In genomic region chr19:32387701-32388392, GRCh38 we compare ENCODE assay signal across 11 cellular contexts. TPM values are rescaled to one million over a fixed set of nuclear protein-coding genes. Genes with fewer than 3 reads are reported as not detected.
DNase-seq lines count a peak whose midpoint lies in the region; ATAC-seq and TF ChIP-seq lines count a peak whose summit lies in the region.
"Had no signal": no experiment of that assay in that cellular context is flagged by ENCODE, and none has a peak within 500 bp of the region (broad histone marks: within the 10 kb centered on the region; RNA-seq: fewer than 3 reads in every experiment).

No MANE protein-coding gene starts in this region.

- peak; percentile 76 for DNase-seq in Daoy (ENCODE audit: low read depth)
- DNase-seq in M059J (ENCODE audit: low read depth): peak; percentile 69
- DNase-seq in brain microvascular endothelial cell: peak; percentile 38
- no peak for DNase-seq in trophoblast cell
- DNase-seq in AG08396 (ENCODE audit: low spot score): no peak
- DNase-seq: activated CD8-positive, alpha-beta memory T cell treated with anti-CD3 and anti-CD28 coated beads, Interleukin-2, amount 50 U/mL, for 48 hours; CD8-positive, alpha-beta memory T cell; NCI-H1436 had no signal

- H3K27ac ChIP-seq in brain microvascular endothelial cell (no peak overlapping the region), trophoblast cell (ENCODE audit: low read depth, low read length) (no peak overlapping the region)

- H4K8ac ChIP-seq in trophoblast cell (ENCODE audit: low read depth, low read length): no peak overlapping the region

- no peak overlapping the region for H2BK5ac ChIP-seq in trophoblast cell (ENCODE audit: low read depth, low read length, poor library complexity)

- no peak overlapping the region for H2AK5ac ChIP-seq in trophoblast cell (ENCODE audit: low read length)

- H3K79me2 ChIP-seq in trophoblast cell (ENCODE audit: control insufficient read depth, insufficient read depth, low read length, poor library complexity): no peaks in the 10 kb centered on the region

- H4K12ac ChIP-seq in trophoblast cell (ENCODE audit: low read depth, low read length): no peak overlapping the region

- H3K36me3 ChIP-seq in brain microvascular endothelial cell (replicated peaks) (peaks cover 7% of the 10 kb centered on the region), trophoblast cell (ENCODE audit: control insufficient read depth in 1 of 2, insufficient read depth in 2 of 2, low read length in 2 of 2) (peaks cover 0 to 2% of the 10 kb centered on the region in 2 experiments)

- H3K4me3 ChIP-seq in brain microvascular endothelial cell (ENCODE audit: low read depth, low read length) (no peak overlapping the region), trophoblast cell (ENCODE audit: low read depth, low read length) (no peak overlapping the region)

- H3K23ac ChIP-seq in trophoblast cell (ENCODE audit: low read length): no peak overlapping the region

- H3K4ac ChIP-seq in trophoblast cell (ENCODE audit: low read depth, low read length): no peak overlapping the region

- peak overlapping the region; percentile 62 for H3K9ac ChIP-seq in trophoblast cell (ENCODE audit: low read length)

- no peaks in the 10 kb centered on the region for H3K79me1 ChIP-seq in trophoblast cell (ENCODE audit: low read length)

- ATAC-seq in GM21737 (IDR thresholded peaks at IDR 0.05; ENCODE audit: unreplicated experiment) (no peak), GM21825 (IDR thresholded peaks at IDR 0.05; ENCODE audit: unreplicated experiment) (no peak), HG02678 (IDR thresholded peaks at IDR 0.05; ENCODE audit: unreplicated experiment) (no peak)

- H2AFZ ChIP-seq in trophoblast cell (ENCODE audit: insufficient read depth, low read length, poor library complexity): no peak overlapping the region

- no peak overlapping the region for H2BK12ac ChIP-seq in trophoblast cell (ENCODE audit: low read length)

- no peaks in the 10 kb centered on the region for H3K4me1 ChIP-seq in trophoblast cell (ENCODE audit: control insufficient read depth in 1 of 2, insufficient read depth in 2 of 2, low read length in 2 of 2)

- H3K4me2 ChIP-seq in trophoblast cell (ENCODE audit: low read length): no peak overlapping the region

- in situ Hi-C loops in brain microvascular endothelial cell (cut with HindIII; ENCODE audit: low pct_ligation_motif_present, low sequenced_read_pairs): no loop called here

- no CpG with 5 or more reads among the region's 7 CpGs for WGBS in trophoblast cell (ENCODE audit: extremely low coverage, insufficient coverage, insufficient read length)

- no peaks in the 10 kb centered on the region for H3K9me3 ChIP-seq in trophoblast cell (ENCODE audit: insufficient read depth, low read depth, low read length)

- TF ChIP-seq CTCF in brain microvascular endothelial cell (IDR thresholded peaks at IDR 0.05; ENCODE audit: low read depth, low read length, missing control alignments): no peak

- no peak overlapping the region for H4K91ac ChIP-seq in trophoblast cell (ENCODE audit: low read depth, low read length)

- H3K14ac ChIP-seq in trophoblast cell (ENCODE audit: low read length): no peak overlapping the region

- no peak overlapping the region for H3K18ac ChIP-seq in trophoblast cell (ENCODE audit: low read length)

- H2BK120ac ChIP-seq in trophoblast cell (ENCODE audit: insufficient read depth, low read length, poor library complexity): no peak overlapping the region

- H3K27me3 ChIP-seq in brain microvascular endothelial cell (replicated peaks) (no peaks in the 10 kb centered on the region), trophoblast cell (ENCODE audit: insufficient read depth, low read length) (no peaks in the 10 kb centered on the region)

RNA-seq across cellular contexts. Expression of gene DPY19L3, which starts 17.7 kb away (rescaled TPM):
- 8.5 and 20.7 TPM in 2 replicates for total RNA-seq in Daoy (2014; rRNA removed; shearing (Covaris generic))
- 8.0 and 17.3 TPM in 2 replicates for total RNA-seq in M059J (2014; rRNA removed; shearing (Covaris generic))
- polyA plus RNA-seq in trophoblast cell (2013): 20.7 and 21.1 TPM in 2 replicates

RNA-seq across cellular contexts. Expression of gene ZNF507, which starts 42.4 kb away (rescaled TPM):
- total RNA-seq in Daoy (2014; rRNA removed; shearing (Covaris generic)): 4.5 and 5.4 TPM in 2 replicates
- total RNA-seq in M059J (2014; rRNA removed; shearing (Covaris generic)): 2.8 and 5.4 TPM in 2 replicates
- polyA plus RNA-seq in trophoblast cell (2013): 7.2 and 7.7 TPM in 2 replicates

Comparison
In these comparisons a context has a peak if more than half of its experiments do, and no peak if none do; other contexts are left out.
1. DNase-seq: peak in Daoy (single experiment), M059J (single experiment) and brain microvascular endothelial cell (single experiment); none in trophoblast cell (0 of 2) and AG08396 (single experiment).